In the genomic region with DNA sequence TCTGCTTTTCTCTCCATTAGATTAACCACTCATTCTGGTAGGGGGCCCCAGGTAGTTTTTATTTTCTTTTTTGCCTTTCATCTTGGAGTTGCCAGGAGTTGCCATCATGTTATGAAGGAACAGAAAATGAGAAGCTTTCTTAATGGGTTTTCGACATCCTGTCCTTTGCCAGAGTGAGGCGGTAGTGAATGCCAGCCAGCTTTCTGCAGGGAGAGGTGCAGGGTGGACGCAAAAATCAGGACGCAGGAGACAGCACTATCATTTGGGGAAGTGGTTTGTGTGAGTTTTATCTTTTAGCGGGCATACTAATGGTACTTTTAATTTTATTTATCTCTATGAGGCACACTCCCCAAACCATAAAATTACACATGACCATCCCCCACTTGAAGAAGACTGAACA, we compare ENCODE assay signal across 8 cellular contexts. TPM values are rescaled to one million over a fixed set of nuclear protein-coding genes. Genes with fewer than 3 reads are reported as not detected.
DNase-seq lines count a peak whose midpoint lies in the region; ATAC-seq and TF ChIP-seq lines count a peak whose summit lies in the region.

No MANE protein-coding gene starts in this region.

- H3K79me2 ChIP-seq in SK-N-SH (ENCODE audit: insufficient read depth) (peaks cover 62% of the 10 kb centered on the region), parathyroid adenoma (peaks cover 14% of the 10 kb centered on the region)

- H3K4me2 ChIP-seq in SK-N-SH (peak overlapping the region; percentile 74), parathyroid adenoma (ENCODE audit: low read length) (no peak overlapping the region)

- peaks cover 48% of the 10 kb centered on the region for H4K20me1 ChIP-seq in SK-N-SH (ENCODE audit: insufficient read depth)

- no peaks in the 10 kb centered on the region for H3K9me2 ChIP-seq in SK-N-SH

- peaks cover 14% of the 10 kb centered on the region for H3F3A ChIP-seq in SK-N-SH (replicated peaks; ENCODE audit: insufficient read depth)

- TF ChIP-seq EP300 in SK-N-SH (IDR thresholded peaks at IDR 0.05; ENCODE audit: borderline replicate concordance in 1 of 2, low read depth in 1 of 2, low read length in 1 of 2) = no peak

- H3K36me3 ChIP-seq in SK-N-SH (replicated peaks in 1 of 2; ENCODE audit: control insufficient read depth in 1 of 2, insufficient read depth in 2 of 2, low read length in 1 of 2) = peaks cover 5 to 9% of the 10 kb centered on the region in 2 experiments
- no peaks in the 10 kb centered on the region for H3K36me3 ChIP-seq in parathyroid adenoma (ENCODE audit: control insufficient read depth, insufficient read depth, low read length)

- WGBS in SK-N-SH (ENCODE audit: low lambda C conversion rate) = 6% methylated on average over 5 of the region's 5 CpGs

- TF ChIP-seq CTCF in SK-N-SH (IDR thresholded peaks at IDR 0.05) = peak; percentile 49
- TF ChIP-seq CTCF in parathyroid adenoma (IDR thresholded peaks at IDR 0.05) = no peak

- H3K36me3 Mint-ChIP-seq in T-helper 1 cell treated with Interleukin-12 subunit alpha and Interleukin-12 subunit beta and Interleukin-4 antibody, amounts not matched to agents 30 μg/mL and 1 μg/mL, for 36 hours (ENCODE audit: low read depth) = no peaks in the 10 kb centered on the region

- H3K9me3 ChIP-seq in SK-N-SH (no peaks in the 10 kb centered on the region), parathyroid adenoma (ENCODE audit: control insufficient read depth, low read length) (no peaks in the 10 kb centered on the region)

- H3K27ac ChIP-seq in SK-N-SH (ENCODE audit: low read depth in 2 of 2, low read length in 1 of 2) = peak overlapping the region; percentile 92 to 95
- no peak overlapping the region for H3K27ac ChIP-seq in parathyroid adenoma

- H3K27me3 Mint-ChIP-seq in T-helper 1 cell treated with Interleukin-12 subunit alpha and Interleukin-12 subunit beta and Interleukin-4 antibody, amounts not matched to agents 30 μg/mL and 1 μg/mL, for 36 hours (ENCODE audit: low read depth) = peaks cover 70% of the 10 kb centered on the region

- no peak overlapping the region for H3K27ac Mint-ChIP-seq in T-helper 1 cell treated with Interleukin-12 subunit alpha and Interleukin-12 subunit beta and Interleukin-4 antibody, amounts not matched to agents 30 μg/mL and 1 μg/mL, for 36 hours

- H3K9ac ChIP-seq in SK-N-SH = peak overlapping the region; percentile 96
- H3K9ac ChIP-seq in parathyroid adenoma = no peak overlapping the region

- no peak for DNase-seq in T-helper 1 cell
- peak; percentile 55 for DNase-seq in SK-N-SH
- DNase-seq in fibroblast of peridontal ligament (ENCODE audit: extremely low read depth) = peak; percentile 57
- DNase-seq in stimulated activated CD8-positive, alpha-beta memory T cell treated with anti-CD3 and anti-CD28 coated beads, Interleukin-4, amount 100 ng/mL, for 48 hours = no peak
- no peak for DNase-seq in activated CD4-positive, alpha-beta T cell treated with anti-CD3 and anti-CD28 coated beads, Interleukin-2, amount 50 U/mL, for 48 hours

- TF ChIP-seq RAD21 in SK-N-SH (IDR thresholded peaks at IDR 0.05; ENCODE audit: low read length) = peak; percentile 62

- no peak for ATAC-seq in HG02610 (IDR thresholded peaks at IDR 0.05; ENCODE audit: unreplicated experiment)

- H3K9me3 Mint-ChIP-seq in T-helper 1 cell treated with Interleukin-12 subunit alpha and Interleukin-12 subunit beta and Interleukin-4 antibody, amounts not matched to agents 30 μg/mL and 1 μg/mL, for 36 hours = no peaks in the 10 kb centered on the region

- POLR2A ChIA-PET in SK-N-SH (lab: Yijun Ruan, JAX) = interaction anchor here (0.6 kb wide), 1 partner anchor 678 kb away, joined by 3 read pairs; no protein-coding TSS in a partner anchor

- peak overlapping the region; percentile 85 for H3K4me3 Mint-ChIP-seq in T-helper 1 cell treated with Interleukin-12 subunit alpha and Interleukin-12 subunit beta and Interleukin-4 antibody, amounts not matched to agents 30 μg/mL and 1 μg/mL, for 36 hours

- CTCF ChIA-PET in SK-N-SH (lab: Yijun Ruan, JAX) = interaction anchor here (0.6 to 3.4 kb wide), 27 partner anchors 8 to 527 kb away, joined by 3 to 19 read pairs (median 4); no protein-coding TSS in a partner anchor

- H3K4me3 ChIP-seq in SK-N-SH (ENCODE audit: low read depth in 2 of 2, low read length in 1 of 2) = peak overlapping the region; percentile 86 to 92
- H3K4me3 ChIP-seq in parathyroid adenoma (ENCODE audit: low read depth, low read length) = no peak overlapping the region

- H3K27me3 ChIP-seq in SK-N-SH (ENCODE audit: insufficient read depth) = no peaks in the 10 kb centered on the region
- no peaks in the 10 kb centered on the region for H3K27me3 ChIP-seq in parathyroid adenoma (ENCODE audit: control insufficient read depth, insufficient read depth, low read length)

- H2AFZ ChIP-seq in SK-N-SH (ENCODE audit: low read depth) (no peak overlapping the region), parathyroid adenoma (peak overlapping the region; percentile 92)

- peaks cover 0 to 28% of the 10 kb centered on the region in 2 experiments; a peak in 2 of 4 replicates for H3K4me1 ChIP-seq in SK-N-SH (ENCODE audit: control insufficient read depth in 1 of 2, insufficient read depth in 2 of 2, low read depth in 1 of 2, low read length in 1 of 2)
- peaks cover 2% of the 10 kb centered on the region for H3K4me1 ChIP-seq in parathyroid adenoma

- peaks cover 10% of the 10 kb centered on the region for H3K4me1 Mint-ChIP-seq in T-helper 1 cell treated with Interleukin-12 subunit alpha and Interleukin-12 subunit beta and Interleukin-4 antibody, amounts not matched to agents 30 μg/mL and 1 μg/mL, for 36 hours (ENCODE audit: low read depth)

TF ChIP-seq in SK-N-SH, 30 proteins besides CTCF, POLR2A, EP300 and RAD21:
- TF ChIP-seq SMC3 (IDR thresholded peaks at IDR 0.05; ENCODE audit: low read depth, low read length) = peak; percentile 37
- no peak for TF ChIP-seq CHD2 (IDR thresholded peaks at IDR 0.05; ENCODE audit: low read length, partially characterized antibody)
- no peak for TF ChIP-seq JUND (IDR thresholded peaks at IDR 0.05)
- TF ChIP-seq SIN3A (IDR thresholded peaks at IDR 0.05; ENCODE audit: borderline replicate concordance, low read depth, low read length) = no peak
- 0 out of 2 replicates have a peak, but pooled peaks have one; percentile 29 for TF ChIP-seq RFX5 (IDR thresholded peaks at IDR 0.05; ENCODE audit: low read length)
- TF ChIP-seq IRF3 (IDR thresholded peaks at IDR 0.05; ENCODE audit: low read depth, low read length) = no peak
- no peak for TF ChIP-seq EZH2phosphoT487 (IDR thresholded peaks at IDR 0.05; ENCODE audit: borderline replicate concordance, low read depth)
- no peak for TF ChIP-seq TAF1 (IDR thresholded peaks at IDR 0.05; ENCODE audit: borderline replicate concordance, low read depth, low read length)
- no peak for TF ChIP-seq RXRA (IDR thresholded peaks at IDR 0.05; ENCODE audit: borderline replicate concordance, low read depth)
TF ChIP-seq in SK-N-SH: peak in this region for 2.

RNA-seq across cellular contexts. Expression of gene RASSF8, which starts 1.7 kb away (rescaled TPM):
- polyA plus RNA-seq in SK-N-SH (2012; rRNA removed) = 15.3 and 17.9 TPM in 2 replicates
- 19.2 and 21.4 TPM in 2 replicates for polyA plus RNA-seq in SK-N-SH (2012; cell fraction: cytosol; rRNA removed)
- 9.0 and 17.8 TPM in 2 replicates for polyA plus RNA-seq in SK-N-SH (2012; cell fraction: nucleus; rRNA removed)

Comparison
In these comparisons a context has a peak if more than half of its experiments do, and no peak if none do; other contexts are left out.
1. DNase-seq: peak in SK-N-SH (single experiment) and fibroblast of peridontal ligament (single experiment); none in T-helper 1 cell (0 of 5), stimulated activated CD8-positive, alpha-beta memory T cell treated with anti-CD3 and anti-CD28 coated beads, Interleukin-4, amount 100 ng/mL, for 48 hours (single experiment) and activated CD4-positive, alpha-beta T cell treated with anti-CD3 and anti-CD28 coated beads, Interleukin-2, amount 50 U/mL, for 48 hours (0 of 2).